Comparison of ENCODE assay signal across 10 cellular contexts in the genomic region with DNA sequence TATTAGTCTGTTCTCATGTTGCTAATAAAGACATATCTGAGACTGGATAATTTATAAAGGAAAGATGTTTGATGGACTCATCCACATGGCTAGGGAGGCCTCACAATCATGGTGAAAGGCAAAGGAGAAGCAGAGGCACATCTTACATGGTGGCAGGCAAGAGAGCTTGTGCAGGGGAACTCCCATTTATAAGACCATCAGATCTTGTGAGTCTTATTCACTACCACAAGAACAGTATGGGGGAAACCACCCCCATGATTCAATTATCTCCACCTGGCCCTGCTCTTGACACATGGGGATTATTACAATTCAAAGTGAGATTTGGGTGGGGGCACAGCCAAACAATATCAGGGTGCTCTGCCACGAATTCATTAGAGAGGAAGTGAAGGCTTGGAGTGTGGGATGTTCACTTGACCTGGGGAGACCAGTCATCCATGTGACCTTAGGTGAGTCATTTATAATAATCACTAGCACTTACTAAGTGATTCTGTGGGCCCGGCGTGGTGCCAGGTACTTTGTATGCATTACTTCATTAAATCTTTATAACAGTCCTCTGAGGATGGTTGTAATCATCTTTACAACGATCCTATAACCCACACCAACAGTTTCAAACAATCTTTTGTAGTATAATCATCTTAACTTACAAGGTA. TPM values are rescaled to one million over a fixed set of nuclear protein-coding genes. Genes with fewer than 3 reads are reported as not detected.
DNase-seq lines count a peak whose midpoint lies in the region; ATAC-seq, FAIRE-seq and TF ChIP-seq lines count a peak whose summit lies in the region.
"Not testable (repeated sequence)": the region's sequence is repeated elsewhere in the genome, so short reads cannot be mapped to it uniquely, and the experiment has no call there.
"Had no signal": no experiment of that assay in that cellular context is flagged by ENCODE, and none has a peak within 500 bp of the region (broad histone marks: within the 10 kb centered on the region; RNA-seq: fewer than 3 reads in every experiment).

No MANE protein-coding gene starts in this region.

- peak overlapping the region; percentile 72 for H3K27ac Mint-ChIP-seq in Calu3 (ENCODE audit: unreplicated experiment)
- H3K27ac Mint-ChIP-seq in HFFc6: peak overlapping the region; percentile 30; the same call in 1 of the 2 replicates
- not testable (repeated sequence) for H3K27ac Mint-ChIP-seq in activated CD8-positive, alpha-beta T cell treated with anti-CD3 and anti-CD28 coated beads for 36 hours

- H3K27me3 Mint-ChIP-seq in Calu3 (ENCODE audit: unreplicated experiment); HFFc6 (ENCODE audit: insufficient read depth); activated CD8-positive, alpha-beta T cell treated with anti-CD3 and anti-CD28 coated beads for 36 hours: not testable (repeated sequence)

- peaks cover 17% of the 10 kb centered on the region for H3K9me3 Mint-ChIP-seq in Calu3 (ENCODE audit: low read depth, unreplicated experiment)
- peaks cover 12% of the 10 kb centered on the region for H3K9me3 Mint-ChIP-seq in HFFc6
- peaks cover 21% of the 10 kb centered on the region for H3K9me3 Mint-ChIP-seq in activated CD8-positive, alpha-beta T cell treated with anti-CD3 and anti-CD28 coated beads for 36 hours

- peak; percentile 26 for FAIRE-seq in RCC 7860 (lab: Jason Lieb, UNC)

- H3K4me1 Mint-ChIP-seq in Calu3 (ENCODE audit: low read depth, unreplicated experiment) (peaks cover 27% of the 10 kb centered on the region), HFFc6 (ENCODE audit: low read depth) (peaks cover 26% of the 10 kb centered on the region)
- H3K4me1 Mint-ChIP-seq in activated CD8-positive, alpha-beta T cell treated with anti-CD3 and anti-CD28 coated beads for 36 hours (ENCODE audit: low read depth): not testable (repeated sequence)

- not testable (repeated sequence) for TF ChIP-seq CTCF in Calu3 (IDR thresholded peaks at IDR 0.05; ENCODE audit: unreplicated experiment); HFFc6 (IDR thresholded peaks at IDR 0.05); activated CD8-positive, alpha-beta T cell treated with anti-CD3 and anti-CD28 coated beads for 36 hours (IDR thresholded peaks at IDR 0.05); fibroblast of mammary gland (conservative IDR thresholded peaks at IDR 0.05; ENCODE audit: control insufficient read depth, insufficient read depth, low read depth, low read length)

- H3K4me3 ChIP-seq in fibroblast of mammary gland (ENCODE audit: control insufficient read depth, low read depth, low read length): not testable (repeated sequence)

- CTCF ChIA-PET in Calu3 (lab: Charles Lee); activated CD8-positive, alpha-beta T cell treated with anti-CD3 and anti-CD28 coated beads for 36 hours (lab: Charles Lee): not testable (repeated sequence)

- not testable (repeated sequence) for BruUV-seq in Calu3 (replicated peaks; lab: Mats Ljungman, UMichigan)

- intact Hi-C loops in Calu3 (cut with micrococcal nuclease; ENCODE audit: unreplicated experiment); activated CD8-positive, alpha-beta T cell treated with anti-CD3 and anti-CD28 coated beads for 36 hours (cut with micrococcal nuclease): not testable (repeated sequence)

- POLR2A ChIA-PET in activated CD8-positive, alpha-beta T cell treated with anti-CD3 and anti-CD28 coated beads for 36 hours (lab: Charles Lee): not testable (repeated sequence)

- ATAC-seq in activated CD8-positive, alpha-beta T cell treated with anti-CD3 and anti-CD28 coated beads for 36 hours: not testable (repeated sequence)

- H3K36me3 Mint-ChIP-seq in Calu3 (ENCODE audit: insufficient read depth, unreplicated experiment) (peaks cover 12% of the 10 kb centered on the region), HFFc6 (ENCODE audit: low read depth) (peaks cover 20% of the 10 kb centered on the region)
- H3K36me3 Mint-ChIP-seq in activated CD8-positive, alpha-beta T cell treated with anti-CD3 and anti-CD28 coated beads for 36 hours (ENCODE audit: low read depth): not testable (repeated sequence)

- H3K4me3 Mint-ChIP-seq in Calu3 (ENCODE audit: low read depth, unreplicated experiment); HFFc6; activated CD8-positive, alpha-beta T cell treated with anti-CD3 and anti-CD28 coated beads for 36 hours: not testable (repeated sequence)

- DNase-seq in Calu3 (peak; percentile 12), RCC 7860 (ENCODE audit: low spot score) (peak; percentile 35), dermis blood vessel endothelial cell (peak; percentile 60), fibroblast of mammary gland (ENCODE audit: low read depth) (peak; percentile 78), renal cortical epithelial cell (ENCODE audit: low read depth) (peak; percentile 78)
- not testable (repeated sequence) for DNase-seq in HFFc6
- DNase-seq in activated CD8-positive, alpha-beta T cell treated with anti-CD3 and anti-CD28 coated beads for 36 hours: peak; percentile 12

RNA-seq across cellular contexts. Expression of a gene that starts 19.1 kb away (rescaled TPM):
- total RNA-seq in Calu3 (2022): not detected in 2 replicates
- total RNA-seq in HFFc6 (2021; fragmentation: NEBNext Ultra II Directional; extraction: Animal tissue kit (Norgen Biotek cat#: 25700)): not detected
- total RNA-seq in activated CD8-positive, alpha-beta T cell treated with anti-CD3 and anti-CD28 coated beads for 36 hours: not detected
- 1.2 and 3.2 TPM in 2 replicates for total RNA-seq in dermis blood vessel endothelial cell
- total RNA-seq in renal cortical epithelial cell: not detected in 2 replicates
- total RNA-seq: PC-9, Right ventricle myocardium superior, SK-MEL-5 had no signal
